16 cellular contexts compared by ENCODE assay signal in the genomic region with DNA sequence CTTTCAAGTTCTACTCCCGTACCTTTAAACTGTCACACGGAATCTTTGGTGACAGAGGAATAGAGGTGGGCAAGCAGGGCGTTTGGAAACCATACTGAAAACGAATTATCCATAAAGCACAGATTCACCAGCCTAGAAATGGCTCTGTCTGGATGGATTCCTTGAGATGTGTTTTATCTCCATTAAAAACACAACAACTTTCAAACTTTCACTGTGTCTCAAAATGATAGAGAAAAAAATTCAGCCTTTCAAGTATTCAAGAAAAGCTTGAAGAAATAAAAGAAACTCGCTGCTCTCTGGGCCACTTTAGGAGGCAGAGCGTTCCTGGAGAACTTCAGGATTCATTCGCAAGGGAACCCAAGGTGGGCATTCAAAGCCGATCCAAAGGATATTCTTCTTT. TPM values are rescaled to one million over a fixed set of nuclear protein-coding genes. Genes with fewer than 3 reads are reported as not detected.
DNase-seq lines count a peak whose midpoint lies in the region; ATAC-seq lines count a peak whose summit lies in the region.
"Had no signal": no experiment of that assay in that cellular context is flagged by ENCODE, and none has a peak within 500 bp of the region (broad histone marks: within the 10 kb centered on the region; RNA-seq: fewer than 3 reads in every experiment).

No MANE protein-coding gene starts in this region.

- H3K9ac ChIP-seq in iPS-20b (ENCODE audit: low read depth, low read length) = peak overlapping the region; percentile 56
- H3K9ac ChIP-seq in skeletal muscle tissue (ENCODE audit: low read depth in 1 of 3, low read length in 3 of 3) = peak overlapping the region in 2 of 3 donors; percentile 20 to 60
- H3K9ac ChIP-seq: SK-N-SH had no signal

- no peak for DNase-seq in activated T-cell treated with anti-CD3 and anti-CD28 coated beads, Interleukin-2, amount 50 U/mL, for 4 hours
- DNase-seq in activated T-cell treated with anti-CD3 and anti-CD28 coated beads for 4 hours (no peak), nucleus accumbens (lab: John Stamatoyannopoulos, UW) (no peak), left lobe of liver (ENCODE audit: low spot score) (no peak)
- DNase-seq in activated naive CD8-positive, alpha-beta T cell treated with anti-CD3 and anti-CD28 coated beads, Interleukin-2, amount 10 ng/mL, durations not matched to agents 7 days and 5 days = no peak
- DNase-seq: activated CD4-positive, alpha-beta T cell treated with anti-CD3 and anti-CD28 coated beads, Interleukin-2, amount 50 U/mL, for 48 hours; brain microvascular endothelial cell; DMS79 treated with DMSO at 0.1 percent for 48 hours; erythroblast; IMR-90; NCI-H187 treated with DMSO at 0.1 percent for 48 hours had no signal

- ATAC-seq in activated T-cell treated with anti-CD3 and anti-CD28 coated beads, Interleukin-2, amount 50 U/mL, for 4 hours = no peak
- no peak for ATAC-seq in activated naive CD8-positive, alpha-beta T cell treated with anti-CD3 and anti-CD28 coated beads, Interleukin-2, amount 10 ng/mL, durations not matched to agents 7 days and 5 days (ENCODE audit: low read depth)
- ATAC-seq in GM19452 (IDR thresholded peaks at IDR 0.05; ENCODE audit: unreplicated experiment) (no peak), left lobe of liver (no peak)

- H3K9me3 Mint-ChIP-seq in activated T-cell treated with anti-CD3 and anti-CD28 coated beads, Interleukin-2, amount 50 U/mL, for 4 hours = no peaks in the 10 kb centered on the region
- no peaks in the 10 kb centered on the region for H3K9me3 Mint-ChIP-seq in activated naive CD8-positive, alpha-beta T cell treated with anti-CD3 and anti-CD28 coated beads, Interleukin-2, amount 10 ng/mL, durations not matched to agents 7 days and 5 days

- H3K4me1 ChIP-seq in iPS-20b (ENCODE audit: insufficient read depth, low read length) (no peaks in the 10 kb centered on the region), skeletal muscle tissue (ENCODE audit: control insufficient read depth in 3 of 3, insufficient read depth in 3 of 3, low read length in 3 of 3) (peaks cover 0 to 1% (median 0%) of the 10 kb centered on the region in 3 donors)
- H3K4me1 ChIP-seq: thyroid gland had no signal

- H3K4me1 Mint-ChIP-seq in activated T-cell treated with anti-CD3 and anti-CD28 coated beads, Interleukin-2, amount 50 U/mL, for 4 hours (ENCODE audit: low read depth) = peaks cover 12% of the 10 kb centered on the region
- peaks cover 17% of the 10 kb centered on the region for H3K4me1 Mint-ChIP-seq in activated naive CD8-positive, alpha-beta T cell treated with anti-CD3 and anti-CD28 coated beads, Interleukin-2, amount 10 ng/mL, durations not matched to agents 7 days and 5 days

- peak overlapping the region; percentile 61 for H3K4me3 Mint-ChIP-seq in activated T-cell treated with anti-CD3 and anti-CD28 coated beads, Interleukin-2, amount 50 U/mL, for 4 hours
- peak overlapping the region; percentile 67 for H3K4me3 Mint-ChIP-seq in activated naive CD8-positive, alpha-beta T cell treated with anti-CD3 and anti-CD28 coated beads, Interleukin-2, amount 10 ng/mL, durations not matched to agents 7 days and 5 days

- no peak overlapping the region for H3K27ac Mint-ChIP-seq in activated naive CD8-positive, alpha-beta T cell treated with anti-CD3 and anti-CD28 coated beads, Interleukin-2, amount 10 ng/mL, durations not matched to agents 7 days and 5 days

- POLR2A ChIA-PET in activated naive CD8-positive, alpha-beta T cell treated with anti-CD3 and anti-CD28 coated beads, Interleukin-2, amount 10 ng/mL, durations not matched to agents 7 days and 5 days (lab: Charles Lee) = no interaction called here

- H3K27ac ChIP-seq in iPS-20b (ENCODE audit: low read length) = no peak overlapping the region
- no peak overlapping the region for H3K27ac ChIP-seq in skeletal muscle tissue (ENCODE audit: low read depth, low read length)
- H3K27ac ChIP-seq: brain microvascular endothelial cell, thyroid gland had no signal

- H3K36me3 ChIP-seq in iPS-20b (ENCODE audit: insufficient read depth, low read depth, low read length) = no peaks in the 10 kb centered on the region
- no peaks in the 10 kb centered on the region for H3K36me3 ChIP-seq in skeletal muscle tissue (ENCODE audit: control insufficient read depth in 3 of 3, insufficient read depth in 3 of 3, low read length in 3 of 3)
- H3K36me3 ChIP-seq: brain microvascular endothelial cell, thyroid gland had no signal

- no peaks in the 10 kb centered on the region for H3K36me3 Mint-ChIP-seq in activated T-cell treated with anti-CD3 and anti-CD28 coated beads, Interleukin-2, amount 50 U/mL, for 4 hours (ENCODE audit: insufficient read depth)
- no peaks in the 10 kb centered on the region for H3K36me3 Mint-ChIP-seq in activated naive CD8-positive, alpha-beta T cell treated with anti-CD3 and anti-CD28 coated beads, Interleukin-2, amount 10 ng/mL, durations not matched to agents 7 days and 5 days

- peaks cover 51% of the 10 kb centered on the region for H3K27me3 Mint-ChIP-seq in activated T-cell treated with anti-CD3 and anti-CD28 coated beads, Interleukin-2, amount 50 U/mL, for 4 hours (ENCODE audit: low read depth)
- H3K27me3 Mint-ChIP-seq in activated naive CD8-positive, alpha-beta T cell treated with anti-CD3 and anti-CD28 coated beads, Interleukin-2, amount 10 ng/mL, durations not matched to agents 7 days and 5 days = peaks cover 49% of the 10 kb centered on the region

- H3K4me3 ChIP-seq in iPS-20b (ENCODE audit: low read length) = peak overlapping the region; percentile 83
- peak overlapping the region; percentile 25 to 73 (median 53) for H3K4me3 ChIP-seq in skeletal muscle tissue (ENCODE audit: low read length in 3 of 3)

- H3K9me3 ChIP-seq in iPS-20b (ENCODE audit: insufficient read depth, low read depth, low read length) = no peaks in the 10 kb centered on the region
- H3K9me3 ChIP-seq in skeletal muscle tissue (ENCODE audit: control insufficient read depth in 3 of 3, low read length in 3 of 3) = no peaks in the 10 kb centered on the region
- H3K9me3 ChIP-seq: SK-N-SH, thyroid gland had no signal

- H3K27me3 ChIP-seq in iPS-20b (ENCODE audit: insufficient read depth, low read length) (peaks cover 52% of the 10 kb centered on the region), skeletal muscle tissue (ENCODE audit: control insufficient read depth in 3 of 3, insufficient read depth in 3 of 3, low read length in 3 of 3) (peaks cover 19 to 44% (median 38%) of the 10 kb centered on the region in 3 donors)
- H3K27me3 ChIP-seq: thyroid gland had no signal

RNA-seq across cellular contexts. Expression of a gene that starts 0.6 kb away (rescaled TPM):
- total RNA-seq in activated T-cell treated with anti-CD3 and anti-CD28 coated beads, Interleukin-2, amount 50 U/mL, for 4 hours = 1 to 10 TPM in 1 of 3 donors, under 1 TPM in 2; 0.27 to 1.3 (median 0.66) TPM
- under 1 TPM; 0.47 to 0.57 TPM for total RNA-seq in activated naive CD8-positive, alpha-beta T cell treated with anti-CD3 and anti-CD28 coated beads, Interleukin-2, amount 10 ng/mL, durations not matched to agents 7 days and 5 days
- total RNA-seq in skeletal muscle tissue (135 TPM), left lobe of liver (0.23 TPM)

RNA-seq across cellular contexts. Expression of a gene that starts 43.5 kb away (rescaled TPM):
- total RNA-seq in activated T-cell treated with anti-CD3 and anti-CD28 coated beads, Interleukin-2, amount 50 U/mL, for 4 hours = 10 to 100 TPM; 14.8 to 15.0 (median 14.9) TPM
- 10 to 100 TPM; 17.2 to 17.6 TPM for total RNA-seq in activated naive CD8-positive, alpha-beta T cell treated with anti-CD3 and anti-CD28 coated beads, Interleukin-2, amount 10 ng/mL, durations not matched to agents 7 days and 5 days
- total RNA-seq in skeletal muscle tissue (10.4 TPM), left lobe of liver (5.2 TPM)

Comparison
In these comparisons a context has a peak if more than half of its experiments do, and no peak if none do; other contexts are left out.
1. RNA of a gene that starts 0.6 kb away (total RNA-seq): 135 TPM in skeletal muscle tissue (single experiment); 0.27 to 1.3 TPM in activated T-cell treated with anti-CD3 and anti-CD28 coated beads, Interleukin-2, amount 50 U/mL, for 4 hours, 0.47 to 0.57 TPM in activated naive CD8-positive, alpha-beta T cell treated with anti-CD3 and anti-CD28 coated beads, Interleukin-2, amount 10 ng/mL, durations not matched to agents 7 days and 5 days and 0.23 TPM in left lobe of liver (single experiment); every median in the first group is over 10 times any median in the second.